In genomic region chr2:74834806-74835755, GRCh38 we compare ENCODE assay signal across 1 cellular context.
TF ChIP-seq lines count a peak whose summit lies in the region.

No MANE protein-coding gene starts in this region.

TF ChIP-seq in HepG2, 621 proteins besides CTCF, POLR2A, EP300 and RAD21 (continued from another document and continues in another):
- TF ChIP-seq ZBTB44 (CRISPR knock-in tag; IDR thresholded peaks at IDR 0.05) (no peak), AHDC1 (CRISPR knock-in tag; IDR thresholded peaks at IDR 0.05; ENCODE audit: borderline replicate concordance) (no peak), MYNN (CRISPR knock-in tag; IDR thresholded peaks at IDR 0.05; ENCODE audit: low read depth) (peak; percentile 64; the same call in 1 of the 2 replicates), E2F2 (CRISPR knock-in tag; IDR thresholded peaks at IDR 0.05; ENCODE audit: borderline replicate concordance) (0 out of 2 replicates have a peak, but pooled peaks have one; percentile 60), ADNP (CRISPR knock-in tag; IDR thresholded peaks at IDR 0.05) (no peak), MLX (CRISPR knock-in tag; IDR thresholded peaks at IDR 0.05) (peak; percentile 15; the same call in 1 of the 2 replicates), MXI1 (IDR thresholded peaks at IDR 0.05; ENCODE audit: borderline replicate concordance, low read depth, low read length) (peak; percentile 81; the same call in 1 of the 3 replicates), NFYC (CRISPR knock-in tag; IDR thresholded peaks at IDR 0.05) (0 out of 2 replicates have a peak, but pooled peaks have one; percentile 30), CEBPZ (IDR thresholded peaks at IDR 0.05; ENCODE audit: low read length) (no peak), ZNF138 (CRISPR knock-in tag; IDR thresholded peaks at IDR 0.05; ENCODE audit: low read depth) (peak; percentile 75; the same call in 1 of the 2 replicates), NCOR1 (IDR thresholded peaks at IDR 0.05; ENCODE audit: borderline replicate concordance, low read length) (no peak; the same call in 1 of the 2 replicates), GMEB1 (CRISPR knock-in tag; IDR thresholded peaks at IDR 0.05; ENCODE audit: borderline replicate concordance) (peak; percentile 49; the same call in 1 of the 2 replicates), ZNF776 (CRISPR knock-in tag; IDR thresholded peaks at IDR 0.05) (peak; percentile 89; the same call in 1 of the 2 replicates), TEAD2 (CRISPR knock-in tag; IDR thresholded peaks at IDR 0.05) (no peak), DMAP1 (CRISPR knock-in tag; IDR thresholded peaks at IDR 0.05) (peak; percentile 98), ZNF615 (CRISPR knock-in tag; IDR thresholded peaks at IDR 0.05; ENCODE audit: borderline replicate concordance) (no peak), ZFX (CRISPR knock-in tag; IDR thresholded peaks at IDR 0.05; ENCODE audit: low read depth) (peak; percentile 57), ZNF142 (CRISPR knock-in tag; IDR thresholded peaks at IDR 0.05) (no peak), ZNF232 (CRISPR knock-in tag; IDR thresholded peaks at IDR 0.05; ENCODE audit: borderline replicate concordance) (no peak), ZBTB20 (CRISPR knock-in tag; IDR thresholded peaks at IDR 0.05; ENCODE audit: borderline replicate concordance, low read depth) (peak; percentile 11; the same call in 1 of the 2 replicates), U2AF1 (optimal IDR thresholded peaks at IDR 0.05; ENCODE audit: low read depth, low read length) (no peak), ZNF292 (CRISPR knock-in tag; IDR thresholded peaks at IDR 0.05; ENCODE audit: borderline replicate concordance, low read depth) (no peak), ZNF724P (CRISPR knock-in tag; IDR thresholded peaks at IDR 0.05; ENCODE audit: borderline replicate concordance) (peak; percentile 66; the same call in 1 of the 2 replicates), BCLAF1 (IDR thresholded peaks at IDR 0.05) (no peak), ZNF496 (CRISPR knock-in tag; IDR thresholded peaks at IDR 0.05; ENCODE audit: insufficient replicate concordance) (no peak), TRIM24 (CRISPR knock-in tag; IDR thresholded peaks at IDR 0.05) (no peak), AGO1 (IDR thresholded peaks at IDR 0.05; ENCODE audit: low read depth, low read length, poor library complexity, severe bottlenecking) (peak; percentile 56), ZNF772 (CRISPR knock-in tag; IDR thresholded peaks at IDR 0.05) (peak; percentile 60; the same call in 1 of the 2 replicates), SP140L (CRISPR knock-in tag; IDR thresholded peaks at IDR 0.05; ENCODE audit: borderline replicate concordance) (no peak; the same call in 1 of the 2 replicates), ZNF737 (CRISPR knock-in tag; IDR thresholded peaks at IDR 0.05; ENCODE audit: borderline replicate concordance) (no peak; the same call in 1 of the 2 replicates), ZNF891 (CRISPR knock-in tag; IDR thresholded peaks at IDR 0.05) (peak; percentile 21; the same call in 1 of the 2 replicates), MIER2 (CRISPR knock-in tag; IDR thresholded peaks at IDR 0.05) (no peak)
